18 cellular contexts compared by ENCODE assay signal in genomic region chr9:19614294-19614693, GRCh38.
DNase-seq lines count a peak whose midpoint lies in the region; TF ChIP-seq lines count a peak whose summit lies in the region.
"Had no signal": no experiment of that assay in that cellular context is flagged by ENCODE, and none has a peak within 500 bp of the region (broad histone marks: within the 10 kb centered on the region; RNA-seq: fewer than 3 reads in every experiment).

No MANE protein-coding gene starts in this region.

- intact Hi-C loops in dorsolateral prefrontal cortex (cut with DNase I), result no loop called here

- H3K9me3 ChIP-seq in hepatocyte (ENCODE audit: low read depth), result no peaks in the 10 kb centered on the region
- H3K9me3 ChIP-seq: A549, Caco-2 had no signal

- H3K27ac ChIP-seq in angular gyrus (ENCODE audit: low read depth, low read length) (peak overlapping the region; percentile 91), dorsolateral prefrontal cortex (peak overlapping the region; percentile 8 to 100 (median 95)), layer of hippocampus (ENCODE audit: low read depth, low read length) (peak overlapping the region; percentile 86), temporal lobe (ENCODE audit: low read depth, low read length) (peak overlapping the region; percentile 99), hepatocyte (no peak overlapping the region)
- H3K27ac ChIP-seq: A549, GM23248 had no signal

- H3K27me3 ChIP-seq in dorsolateral prefrontal cortex (no peaks in the 10 kb centered on the region), layer of hippocampus (ENCODE audit: control insufficient read depth, insufficient read depth, low read length) (no peaks in the 10 kb centered on the region), hepatocyte (no peaks in the 10 kb centered on the region)

- no peak overlapping the region for H3K4me2 ChIP-seq in hepatocyte
- H3K4me2 ChIP-seq: A549 had no signal

- no peaks in the 10 kb centered on the region for H3K4me1 ChIP-seq in hepatocyte (ENCODE audit: insufficient read depth)
- H3K4me1 ChIP-seq: A549, Caco-2 had no signal

- TF ChIP-seq CTCF in dorsolateral prefrontal cortex (IDR thresholded peaks at IDR 0.05 in 54 of 56, conservative IDR thresholded peaks at IDR 0.05 in 2 of 56; ENCODE audit: low read depth in 1 of 56, partially characterized antibody in 56 of 56) (no peak), hepatocyte (IDR thresholded peaks at IDR 0.05; ENCODE audit: poor library complexity) (no peak)

- H4K20me1 ChIP-seq in hepatocyte (ENCODE audit: insufficient read depth, poor library complexity, severe bottlenecking), result no peaks in the 10 kb centered on the region

- no peaks in the 10 kb centered on the region for H3K9me2 ChIP-seq in hepatocyte (replicated peaks; ENCODE audit: insufficient read depth)

- no peaks in the 10 kb centered on the region for H3K36me3 ChIP-seq in hepatocyte (replicated peaks; ENCODE audit: insufficient read depth, low read depth)

- H3K4me3 ChIP-seq in dorsolateral prefrontal cortex (no peak overlapping the region), hepatocyte (no peak overlapping the region)
- H3K4me3 ChIP-seq: A549, GM23248 had no signal

- no peak overlapping the region for H2AFZ ChIP-seq in hepatocyte
- H2AFZ ChIP-seq: GM23248 had no signal

- H3K79me2 ChIP-seq in hepatocyte, result no peaks in the 10 kb centered on the region

- DNase-seq in dorsolateral prefrontal cortex (no peak), NCI-H774 (lab: John Stamatoyannopoulos, UW) (no peak), hepatocyte (ENCODE audit: low spot score) (no peak)
- DNase-seq in activated T-cell treated with anti-CD3 and anti-CD28 coated beads, Interleukin-2, amount 50 U/mL, for 1 hour, result no peak
- DNase-seq: 8988T; ACHN; AML-193; Caco-2; CD4-positive, alpha-beta memory T cell; DMS153; DND-41; GM23248; H7; HCEC 1CT had no signal
